16 cellular contexts compared by ENCODE assay signal in genomic region chr6:1136856-1137255, GRCh38.
"Had no signal": no experiment of that assay in that cellular context is flagged by ENCODE, and none has a peak within 500 bp of the region (broad histone marks: within the 10 kb centered on the region; RNA-seq: fewer than 3 reads in every experiment).

No MANE protein-coding gene starts in this region.

- H3K9me3 ChIP-seq: uterus had no signal

- H3K4me1 Mint-ChIP-seq: activated CD4-positive, alpha-beta T cell treated with anti-CD3 and anti-CD28 coated beads, Interleukin-2, amount 10 ng/mL, durations not matched to agents 7 days and 5 days; naive B cell; stimulated activated naive B cell treated with anti-CD40 and anti-IgM and Interleukin-4, amounts not matched to agents 10 μg/mL and 1 μg/mL and 100 μg/mL, for 72 hours had no signal

- H3K4me1 ChIP-seq: parathyroid adenoma, uterus had no signal

- H3K27ac Mint-ChIP-seq: activated CD4-positive, alpha-beta T cell treated with anti-CD3 and anti-CD28 coated beads, Interleukin-2, amount 10 ng/mL, durations not matched to agents 7 days and 5 days; naive B cell; stimulated activated naive B cell treated with anti-CD40 and anti-IgM and Interleukin-4, amounts not matched to agents 10 μg/mL and 1 μg/mL and 100 μg/mL, for 72 hours had no signal

- FAIRE-seq: frontal cortex had no signal

- ATAC-seq: left colon; stimulated activated naive B cell treated with anti-CD40 and anti-IgM and Interleukin-4, amounts not matched to agents 10 μg/mL and 1 μg/mL and 100 μg/mL, for 72 hours had no signal

- DNase-seq: activated CD4-positive, alpha-beta T cell treated with anti-CD3 and anti-CD28 coated beads, Interleukin-2, amount 10 ng/mL, durations not matched to agents 7 days and 5 days; activated CD4-positive, CD25-positive, alpha-beta regulatory T cell; activated naive CD4-positive, alpha-beta T cell treated with Interleukin-2 at 50 U/mL for 16 hours; activated T-cell treated with anti-CD3 and anti-CD28 coated beads for 4 hours; aorta; heart left ventricle; left colon; naive B cell; stimulated activated CD4-positive, alpha-beta T cell treated with anti-CD3 and anti-CD28 coated beads, Interleukin-15, amount 100 ng/mL, for 24 hours; stimulated activated CD4-positive, alpha-beta T cell treated with anti-CD3 and anti-CD28 coated beads, Interleukin-4, amount 100 ng/mL, for 1 hour; stimulated activated naive B cell treated with anti-CD40 and anti-IgM and Interleukin-4, amounts not matched to agents 10 μg/mL and 1 μg/mL and 100 μg/mL, for 72 hours; uterus had no signal

- H2AFZ ChIP-seq: parathyroid adenoma had no signal

- H3K36me3 ChIP-seq: heart left ventricle, tibial nerve, uterus had no signal

- H3K9me3 Mint-ChIP-seq: activated CD4-positive, alpha-beta T cell treated with anti-CD3 and anti-CD28 coated beads, Interleukin-2, amount 10 ng/mL, durations not matched to agents 7 days and 5 days had no signal

- H3K4me3 Mint-ChIP-seq: activated CD4-positive, alpha-beta T cell treated with anti-CD3 and anti-CD28 coated beads, Interleukin-2, amount 10 ng/mL, durations not matched to agents 7 days and 5 days; naive B cell; stimulated activated naive B cell treated with anti-CD40 and anti-IgM and Interleukin-4, amounts not matched to agents 10 μg/mL and 1 μg/mL and 100 μg/mL, for 72 hours had no signal

- H3K27ac ChIP-seq: heart left ventricle, parathyroid adenoma, uterus had no signal

- H3K79me2 ChIP-seq: parathyroid adenoma had no signal

- H3K36me3 Mint-ChIP-seq: stimulated activated naive B cell treated with anti-CD40 and anti-IgM and Interleukin-4, amounts not matched to agents 10 μg/mL and 1 μg/mL and 100 μg/mL, for 72 hours had no signal

- H3K9ac ChIP-seq: parathyroid adenoma had no signal

- H3K27me3 ChIP-seq: heart left ventricle, tibial nerve, uterus had no signal

- H3K4me3 ChIP-seq: heart left ventricle, skin epidermis, tibial nerve, uterus had no signal
